Comparison of ENCODE assay signal across 26 cellular contexts in the genomic region with DNA sequence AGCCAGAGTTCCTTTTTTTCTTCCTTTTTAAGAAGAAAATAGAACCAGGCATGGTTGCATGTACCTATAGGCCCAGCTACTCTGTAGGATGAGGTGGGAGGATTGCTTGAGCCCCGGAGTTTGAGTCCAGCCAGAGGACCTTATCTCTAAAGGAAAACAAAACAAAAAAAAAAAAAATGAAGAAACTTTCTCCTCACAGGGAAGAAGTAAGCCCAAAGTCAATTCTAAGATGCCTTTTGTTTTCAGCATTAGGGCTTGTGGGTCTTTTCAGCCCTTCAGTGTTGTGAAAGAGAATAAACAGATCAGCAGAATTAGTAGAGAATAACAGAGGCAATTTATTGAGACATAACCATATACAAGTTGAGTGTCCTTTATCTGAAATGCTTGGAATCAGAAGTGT.
"Had no signal": no experiment of that assay in that cellular context is flagged by ENCODE, and none has a peak within 500 bp of the region (broad histone marks: within the 10 kb centered on the region; RNA-seq: fewer than 3 reads in every experiment).

No MANE protein-coding gene starts in this region.

- H3K27me3 Mint-ChIP-seq: activated B cell treated with CpG ODN at 0.5 μM for 24 hours; activated CD4-positive, alpha-beta memory T cell treated with anti-CD3 and anti-CD28 coated beads, Interleukin-2, amount 10 ng/mL, durations not matched to agents 7 days and 5 days; activated naive CD4-positive, alpha-beta T cell treated with anti-CD3 and anti-CD28 coated beads, Interleukin-2, amount 10 ng/mL, durations not matched to agents 7 days and 5 days; activated naive CD8-positive, alpha-beta T cell treated with anti-CD3 and anti-CD28 coated beads, Interleukin-2, amount 50 U/mL, for 24 hours; activated T-cell treated with anti-CD3 and anti-CD28 coated beads, Interleukin-2, amount 50 U/mL, for 24 hours; dendritic cell treated with granulocyte-macrophage colony-stimulating factor and Interleukin-4, amounts not matched to agents 40 ng/mL and 50 ng/mL, for 4 days; naive B cell; stimulated activated naive CD8-positive, alpha-beta T cell treated with anti-CD3 and anti-CD28 coated beads, Interleukin-15, amount 100 ng/mL, for 72 hours; type B pancreatic cell had no signal

- H3K4me1 Mint-ChIP-seq: activated naive CD4-positive, alpha-beta T cell treated with anti-CD3 and anti-CD28 coated beads, Interleukin-2, amount 10 ng/mL, durations not matched to agents 7 days and 5 days had no signal

- H3K36me3 ChIP-seq: breast epithelium, pancreas, right lobe of liver, suprapubic skin had no signal

- H3K27ac Mint-ChIP-seq: activated B cell treated with CpG ODN at 0.5 μM for 24 hours; activated CD4-positive, alpha-beta memory T cell treated with anti-CD3 and anti-CD28 coated beads, Interleukin-2, amount 10 ng/mL, durations not matched to agents 7 days and 5 days; activated naive CD4-positive, alpha-beta T cell treated with anti-CD3 and anti-CD28 coated beads, Interleukin-2, amount 10 ng/mL, durations not matched to agents 7 days and 5 days; activated naive CD8-positive, alpha-beta T cell treated with anti-CD3 and anti-CD28 coated beads, Interleukin-2, amount 50 U/mL, for 24 hours; activated T-cell treated with anti-CD3 and anti-CD28 coated beads, Interleukin-2, amount 50 U/mL, for 24 hours; dendritic cell treated with granulocyte-macrophage colony-stimulating factor and Interleukin-4, amounts not matched to agents 40 ng/mL and 50 ng/mL, for 4 days; stimulated activated naive CD8-positive, alpha-beta T cell treated with anti-CD3 and anti-CD28 coated beads, Interleukin-15, amount 100 ng/mL, for 72 hours; T-helper 2 cell treated with Interferon-gamma antibody and Interleukin-4, amounts not matched to agents 5 μg/mL and 100 μg/mL, for 36 hours; type B pancreatic cell had no signal

- DNase-seq: activated B cell treated with CpG ODN at 0.5 μM for 24 hours; activated CD4-positive, alpha-beta memory T cell treated with anti-CD3 and anti-CD28 coated beads, Interleukin-2, amount 10 ng/mL, durations not matched to agents 7 days and 5 days; activated CD4-positive, alpha-beta T cell treated with anti-CD3 and anti-CD28 coated beads for 4 hours; activated effector memory CD4-positive, alpha-beta T cell treated with Interleukin-2 at 50 U/mL for 16 hours; activated naive CD4-positive, alpha-beta T cell treated with anti-CD3 and anti-CD28 coated beads, Interleukin-2, amount 10 ng/mL, durations not matched to agents 7 days and 5 days; activated naive CD8-positive, alpha-beta T cell treated with anti-CD3 and anti-CD28 coated beads, Interleukin-2, amount 50 U/mL, for 24 hours; activated T-cell treated with anti-CD3 and anti-CD28 coated beads, Interleukin-2, amount 50 U/mL, for 24 hours; aorta; effector CD8-positive, alpha-beta T cell; foreskin fibroblast; glutamatergic neuron; hypothalamus; mucosa of descending colon; naive B cell; pancreas; right lobe of liver; stimulated activated CD4-positive, alpha-beta T cell treated with anti-CD3 and anti-CD28 coated beads, Interleukin-4, amount 100 ng/mL, for 1 hour; stimulated activated naive CD8-positive, alpha-beta T cell treated with anti-CD3 and anti-CD28 coated beads, Interleukin-15, amount 100 ng/mL, for 72 hours had no signal

- H3K4me3 Mint-ChIP-seq: activated B cell treated with CpG ODN at 0.5 μM for 24 hours; activated CD4-positive, alpha-beta memory T cell treated with anti-CD3 and anti-CD28 coated beads, Interleukin-2, amount 10 ng/mL, durations not matched to agents 7 days and 5 days; activated naive CD4-positive, alpha-beta T cell treated with anti-CD3 and anti-CD28 coated beads, Interleukin-2, amount 10 ng/mL, durations not matched to agents 7 days and 5 days; activated naive CD8-positive, alpha-beta T cell treated with anti-CD3 and anti-CD28 coated beads, Interleukin-2, amount 50 U/mL, for 24 hours; activated T-cell treated with anti-CD3 and anti-CD28 coated beads, Interleukin-2, amount 50 U/mL, for 24 hours; dendritic cell treated with granulocyte-macrophage colony-stimulating factor and Interleukin-4, amounts not matched to agents 40 ng/mL and 50 ng/mL, for 4 days; naive B cell; stimulated activated naive CD8-positive, alpha-beta T cell treated with anti-CD3 and anti-CD28 coated beads, Interleukin-15, amount 100 ng/mL, for 72 hours; T-helper 2 cell treated with Interferon-gamma antibody and Interleukin-4, amounts not matched to agents 5 μg/mL and 100 μg/mL, for 36 hours; type B pancreatic cell had no signal

- H3K27me3 ChIP-seq: breast epithelium, pancreas, right lobe of liver, suprapubic skin had no signal

- H3K27ac ChIP-seq: breast epithelium, pancreas, right lobe of liver, suprapubic skin had no signal

- H3K9me3 Mint-ChIP-seq: activated B cell treated with CpG ODN at 0.5 μM for 24 hours; activated CD4-positive, alpha-beta memory T cell treated with anti-CD3 and anti-CD28 coated beads, Interleukin-2, amount 10 ng/mL, durations not matched to agents 7 days and 5 days; activated naive CD4-positive, alpha-beta T cell treated with anti-CD3 and anti-CD28 coated beads, Interleukin-2, amount 10 ng/mL, durations not matched to agents 7 days and 5 days; activated T-cell treated with anti-CD3 and anti-CD28 coated beads, Interleukin-2, amount 50 U/mL, for 24 hours; dendritic cell treated with granulocyte-macrophage colony-stimulating factor and Interleukin-4, amounts not matched to agents 40 ng/mL and 50 ng/mL, for 4 days had no signal

- H3K4me2 ChIP-seq: smooth muscle cell had no signal

- ATAC-seq: activated naive CD8-positive, alpha-beta T cell treated with anti-CD3 and anti-CD28 coated beads, Interleukin-2, amount 50 U/mL, for 24 hours; esophagus mucosa; mucosa of descending colon; pancreas; right lobe of liver; stimulated activated naive CD8-positive, alpha-beta T cell treated with anti-CD3 and anti-CD28 coated beads, Interleukin-15, amount 100 ng/mL, for 72 hours had no signal

- H3K4me1 ChIP-seq: breast epithelium, pancreas, right lobe of liver, suprapubic skin had no signal

- H3K4me3 ChIP-seq: breast epithelium, lung, mucosa of descending colon, pancreas, right lobe of liver, smooth muscle cell, suprapubic skin had no signal

- H3K9me3 ChIP-seq: breast epithelium, mucosa of descending colon, pancreas, right lobe of liver, suprapubic skin had no signal
